ENCODE assay signal across 1 cellular context in genomic region chr1:215476541-215476940, GRCh38.
TF ChIP-seq lines count a peak whose summit lies in the region.

No MANE protein-coding gene starts in this region.

TF ChIP-seq in IMR-90, 13 proteins besides CTCF, POLR2A, EP300 and RAD21 (continued from another document):
- TF ChIP-seq ELK1 (IDR thresholded peaks at IDR 0.05; ENCODE audit: borderline replicate concordance, low read depth, low read length) (no peak), USF2 (IDR thresholded peaks at IDR 0.05; ENCODE audit: low read depth, low read length) (no peak), CEBPB (IDR thresholded peaks at IDR 0.05; ENCODE audit: low read depth, low read length) (no peak), NFE2L2 (IDR thresholded peaks at IDR 0.05; ENCODE audit: low read depth, low read length) (no peak), RCOR1 (IDR thresholded peaks at IDR 0.05; ENCODE audit: insufficient replicate concordance, low read length) (no peak), SMC3 (IDR thresholded peaks at IDR 0.05; ENCODE audit: low read depth, low read length) (no peak), CHD1 (IDR thresholded peaks at IDR 0.05; ENCODE audit: low read depth, low read length) (no peak), FOS (IDR thresholded peaks at IDR 0.05; ENCODE audit: low read depth, low read length) (no peak), MAFK (IDR thresholded peaks at IDR 0.05; ENCODE audit: low read depth, low read length) (no peak), BHLHE40 (IDR thresholded peaks at IDR 0.05; ENCODE audit: low read depth, low read length) (no peak), MAZ (IDR thresholded peaks at IDR 0.05; ENCODE audit: borderline replicate concordance, low read depth, low read length) (no peak)
